Comparison of ENCODE assay signal across 8 cellular contexts in the genomic region with DNA sequence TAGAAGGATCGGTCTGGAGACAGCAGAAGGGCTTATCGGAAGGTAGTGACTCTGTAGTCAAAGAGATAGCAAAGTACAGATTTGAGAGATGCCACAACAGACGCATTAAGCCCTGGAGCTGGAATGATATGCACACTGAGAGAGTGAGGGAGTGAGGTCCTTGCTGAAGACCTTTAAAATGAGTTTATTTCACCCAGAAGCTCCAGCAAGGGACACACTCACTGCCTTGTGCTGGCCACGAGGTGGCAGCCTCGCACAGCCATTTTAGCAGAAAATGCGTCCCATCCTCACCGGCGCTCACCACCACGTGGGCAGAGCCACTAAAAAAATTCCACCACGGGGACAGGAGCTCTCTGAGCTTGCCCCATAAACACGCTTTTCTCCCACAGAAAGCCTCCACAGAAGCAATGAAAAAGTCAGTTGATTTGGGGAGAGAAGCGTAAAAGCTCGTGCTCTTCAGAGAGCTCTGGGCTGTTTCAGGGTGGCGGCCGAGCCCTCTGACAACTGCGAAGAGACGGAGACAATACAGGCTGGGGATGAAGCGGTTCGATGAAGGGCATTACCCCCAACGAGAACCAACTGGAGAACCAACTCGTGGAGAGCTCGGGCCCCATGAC.
DNase-seq lines count a peak whose midpoint lies in the region; ATAC-seq and TF ChIP-seq lines count a peak whose summit lies in the region.

No MANE protein-coding gene starts in this region.

- no peak overlapping the region for H3K27ac ChIP-seq in HL-60 (replicated peaks)
- H3K27ac ChIP-seq in SJSA1: no peak overlapping the region
- H3K27ac ChIP-seq in osteoblast (ENCODE audit: low read depth, low read length): peak overlapping the region; percentile 96
- H3K27ac ChIP-seq in transverse colon: peak overlapping the region; percentile 84 to 94 (median 88)

- WGBS in transverse colon (ENCODE audit: low coverage in 1 of 2), 2 donors: 41 to 94% methylated on average over 2 to 22 of the region's 22 CpGs

- no peak overlapping the region for H2AFZ ChIP-seq in osteoblast (ENCODE audit: low read length)

- H3K4me3 ChIP-seq in HL-60 (replicated peaks; ENCODE audit: insufficient read depth, low read length): no peak overlapping the region
- H3K4me3 ChIP-seq in SJSA1: no peak overlapping the region
- no peak overlapping the region for H3K4me3 ChIP-seq in osteoblast (ENCODE audit: insufficient read depth, low read length)
- no peak overlapping the region for H3K4me3 ChIP-seq in transverse colon

- CTCF ChIA-PET in activated naive CD4-positive, alpha-beta T cell treated with anti-CD3 and anti-CD28 coated beads for 36 hours (lab: Charles Lee): interaction anchor here (0.6 to 2.1 kb wide), 42 partner anchors 8 to 1124 kb away, joined by 3 to 30 read pairs (median 5); no protein-coding TSS in a partner anchor

- H3K27ac Mint-ChIP-seq in activated naive CD4-positive, alpha-beta T cell treated with anti-CD3 and anti-CD28 coated beads for 36 hours: peak overlapping the region; percentile 85

- peaks cover 76% of the 10 kb centered on the region for H3K36me3 Mint-ChIP-seq in activated naive CD4-positive, alpha-beta T cell treated with anti-CD3 and anti-CD28 coated beads for 36 hours (ENCODE audit: low read depth)

- TF ChIP-seq POLR2A in transverse colon (IDR thresholded peaks at IDR 0.05): no peak

- H3K4me2 ChIP-seq in osteoblast (ENCODE audit: insufficient read depth, low read length): peak overlapping the region; percentile 20

- no peaks in the 10 kb centered on the region for H3K27me3 Mint-ChIP-seq in activated naive CD4-positive, alpha-beta T cell treated with anti-CD3 and anti-CD28 coated beads for 36 hours (ENCODE audit: low read depth)

- peaks cover 70% of the 10 kb centered on the region for H4K20me1 ChIP-seq in osteoblast (ENCODE audit: insufficient read depth, low read length)

- in situ Hi-C loops in transverse colon (cut with MboI; ENCODE audit: low pct_ligation_motif_present in 1 of 4, low pct_unique_long_range_greater_than_20kb in 1 of 4, low sequenced_read_pairs in 3 of 4): loop anchor here in 3 of 4 donors (10.0 to 25.0 kb wide), 5 partner anchors 138 to 515 kb away; no protein-coding TSS in a partner anchor

- ATAC-seq in HG03565 (IDR thresholded peaks at IDR 0.05; ENCODE audit: unreplicated experiment): no peak

- no peaks in the 10 kb centered on the region for H3K27me3 ChIP-seq in HL-60 (ENCODE audit: insufficient read depth, poor library complexity, severe bottlenecking)
- H3K27me3 ChIP-seq in SJSA1 (replicated peaks): no peaks in the 10 kb centered on the region
- no peaks in the 10 kb centered on the region for H3K27me3 ChIP-seq in osteoblast (ENCODE audit: insufficient read depth, low read length)
- no peaks in the 10 kb centered on the region for H3K27me3 ChIP-seq in transverse colon

- intact Hi-C loops in activated naive CD4-positive, alpha-beta T cell treated with anti-CD3 and anti-CD28 coated beads for 36 hours (cut with micrococcal nuclease): loop anchor here (1.0 to 5.0 kb wide), 6 partner anchors 13 to 616 kb away; no protein-coding TSS in a partner anchor
- intact Hi-C loops in transverse colon (cut with DNase I; ENCODE audit: low total_unique reads): loop anchor here (5.0 to 10.0 kb wide), 2 partner anchors 110 to 528 kb away; no protein-coding TSS in a partner anchor

- TF ChIP-seq CTCF in HL-60 (IDR thresholded peaks at IDR 0.05; ENCODE audit: insufficient read depth, low read length) (peak; percentile 83), osteoblast (IDR thresholded peaks at IDR 0.05; ENCODE audit: extremely low read depth, low read depth, low read length) (peak; percentile 73), transverse colon (IDR thresholded peaks at IDR 0.05) (peak; percentile 80 to 89 (median 84))

- H3K9me3 ChIP-seq in SJSA1 (replicated peaks) (no peaks in the 10 kb centered on the region), osteoblast (ENCODE audit: low read depth, low read length) (no peaks in the 10 kb centered on the region), transverse colon (no peaks in the 10 kb centered on the region)

- TF ChIP-seq EP300 in transverse colon (IDR thresholded peaks at IDR 0.05; ENCODE audit: low read depth): no peak

- H3K9me3 Mint-ChIP-seq in activated naive CD4-positive, alpha-beta T cell treated with anti-CD3 and anti-CD28 coated beads for 36 hours: no peaks in the 10 kb centered on the region

- H3K4me1 Mint-ChIP-seq in activated naive CD4-positive, alpha-beta T cell treated with anti-CD3 and anti-CD28 coated beads for 36 hours (ENCODE audit: low read depth): peaks cover 88% of the 10 kb centered on the region

- H3K79me2 ChIP-seq in osteoblast (ENCODE audit: insufficient read depth, low read length): peaks cover 97% of the 10 kb centered on the region

- H3K36me3 ChIP-seq in SJSA1 (peaks cover 90% of the 10 kb centered on the region), osteoblast (ENCODE audit: insufficient read depth, low read length) (peaks cover 89% of the 10 kb centered on the region), transverse colon (peaks cover 0 to 3% (median 0%) of the 10 kb centered on the region in 4 donors)

- H3K4me1 ChIP-seq in SJSA1 (replicated peaks) (peaks cover 71% of the 10 kb centered on the region), osteoblast (ENCODE audit: insufficient read depth, low read length) (peaks cover 90% of the 10 kb centered on the region), transverse colon (peaks cover 41 to 96% (median 83%) of the 10 kb centered on the region in 4 donors)

- DNase-seq in GM03348 (ENCODE audit: low spot score) (peak; percentile 65), HL-60 (ENCODE audit: low read depth in 1 of 2, low spot score in 1 of 2) (peak in 1 of 2 experiments; percentile 77), SJSA1 (ENCODE audit: low read depth in 1 of 2, low spot score in 2 of 2) (peak; percentile 69 to 78), germinal center (ENCODE audit: low spot score) (peak; percentile 81), osteoblast (ENCODE audit: insufficient read length, low spot score, missing footprints) (peak; percentile 87), transverse colon (peak; percentile 80)
- DNase-seq in activated naive CD4-positive, alpha-beta T cell treated with anti-CD3 and anti-CD28 coated beads for 36 hours: peak; percentile 85

- H3K4me3 Mint-ChIP-seq in activated naive CD4-positive, alpha-beta T cell treated with anti-CD3 and anti-CD28 coated beads for 36 hours: no peak overlapping the region

Comparison
In these comparisons a context has a peak if more than half of its experiments do, and no peak if none do; other contexts are left out.
1. H3K27ac ChIP-seq: peak in osteoblast (single experiment) and transverse colon (4 of 4); none in HL-60 (single experiment) and SJSA1 (single experiment).
2. Peak in every context shown above with its lines, with median percentiles within 50 percentile points of each other: CTCF ChIP-seq.